Comparison of ENCODE assay signal across 8 cellular contexts in genomic region chr11:45848654-45849081, GRCh38. TPM values are rescaled to one million over a fixed set of nuclear protein-coding genes. Genes with fewer than 3 reads are reported as not detected.
DNase-seq lines count a peak whose midpoint lies in the region; ATAC-seq, FAIRE-seq and TF ChIP-seq lines count a peak whose summit lies in the region.

No MANE protein-coding gene starts in this region.

- H2AFZ ChIP-seq in PC-3 (ENCODE audit: low read length) (no peak overlapping the region), fibroblast of lung (ENCODE audit: low read length) (no peak overlapping the region)

- 28 to 38% (median 29%) methylated on average over 8 of the region's 8 CpGs for WGBS in psoas muscle, 3 donors

- CTCF ChIA-PET in Calu3 (lab: Charles Lee), result no interaction called here
- CTCF ChIA-PET in PC-3 (lab: Charles Lee), result interaction anchor here (0.6 kb wide), 1 partner anchor 45 kb away, joined by 7 read pairs; no protein-coding TSS in a partner anchor

- POLR2A ChIA-PET in PC-3 (lab: Charles Lee; ENCODE audit: unreplicated experiment), result no interaction called here

- no peaks in the 10 kb centered on the region for H3K9me3 ChIP-seq in PC-3 (ENCODE audit: low read length)
- no peaks in the 10 kb centered on the region for H3K9me3 ChIP-seq in fibroblast of lung (ENCODE audit: control insufficient read depth, insufficient read depth, low read depth, low read length)
- H3K9me3 ChIP-seq in psoas muscle, result no peaks in the 10 kb centered on the region

- H3K4me1 Mint-ChIP-seq in Calu3 (ENCODE audit: low read depth, unreplicated experiment), result peaks cover 22% of the 10 kb centered on the region

- BruUV-seq in Calu3 (replicated peaks; lab: Mats Ljungman, UMichigan), result no TSS peak
- no TSS peak for BruUV-seq in PC-3 (replicated peaks; lab: Mats Ljungman, UMichigan)

- DNase-seq in Calu3, result no peak
- peak; percentile 20 for DNase-seq in PC-3
- DNase-seq in fibroblast of lung (ENCODE audit: low read depth in 2 of 2), result no peak
- no peak for DNase-seq in psoas muscle
- no peak for DNase-seq in activated effector memory CD4-positive, alpha-beta T cell treated with anti-CD3 and anti-CD28 coated beads, Interleukin-2, amount 50 U/mL, for 16 hours
- no peak for DNase-seq in H54 (ENCODE audit: insufficient read length, low spot score)
- no peak for DNase-seq in ureter (ENCODE audit: low spot score)

- no peak for FAIRE-seq in H54 (lab: Jason Lieb, UNC)

- intact Hi-C loops in Calu3 (cut with micrococcal nuclease; ENCODE audit: unreplicated experiment), result loop anchor here (5.0 kb wide), 1 partner anchor 41 kb away; the partner anchor contains the start of gene SLC35C1
- intact Hi-C loops in PC-3 (cut with micrococcal nuclease), result no loop called here
- intact Hi-C loops in psoas muscle (cut with DNase I), result no loop called here

- H3K36me3 ChIP-seq in PC-3 (ENCODE audit: low read depth, low read length), result no peaks in the 10 kb centered on the region
- no peaks in the 10 kb centered on the region for H3K36me3 ChIP-seq in fibroblast of lung (ENCODE audit: control insufficient read depth, insufficient read depth, low read length)
- no peaks in the 10 kb centered on the region for H3K36me3 ChIP-seq in psoas muscle (ENCODE audit: insufficient read depth in 1 of 2, low read depth in 1 of 2)

- no peak overlapping the region for H3K27ac Mint-ChIP-seq in Calu3 (ENCODE audit: unreplicated experiment)

- ATAC-seq in PC-3 (peak; percentile 14), psoas muscle (no peak), GM18861 (IDR thresholded peaks at IDR 0.05; ENCODE audit: unreplicated experiment) (no peak)

- H3K4me1 ChIP-seq in PC-3 (ENCODE audit: insufficient read depth, low read length), result peaks cover 19% of the 10 kb centered on the region
- H3K4me1 ChIP-seq in fibroblast of lung (ENCODE audit: control insufficient read depth, extremely low read depth, insufficient read depth, low read length), result peaks cover 12% of the 10 kb centered on the region
- H3K4me1 ChIP-seq in psoas muscle, result peaks cover 62% of the 10 kb centered on the region

- H3K27me3 Mint-ChIP-seq in Calu3 (ENCODE audit: unreplicated experiment), result no peaks in the 10 kb centered on the region

- H3K27ac ChIP-seq in PC-3 (ENCODE audit: low read length) (no peak overlapping the region), fibroblast of lung (ENCODE audit: insufficient read depth, low read length) (peak overlapping the region; percentile 99), psoas muscle (peak overlapping the region; percentile 96)

- H3K4me2 ChIP-seq in PC-3 (ENCODE audit: low read length) (peak overlapping the region; percentile 93), fibroblast of lung (ENCODE audit: extremely low read depth, insufficient read depth, low read length) (peak overlapping the region; percentile 93)

- H3K9ac ChIP-seq in PC-3 (ENCODE audit: low read length) (peak overlapping the region; percentile 91; the same call in 1 of the 2 replicates), fibroblast of lung (ENCODE audit: insufficient read depth, low read length) (peak overlapping the region; percentile 34)

- H3F3A ChIP-seq in PC-3 (ENCODE audit: low read length, unreplicated experiment), result no peaks in the 10 kb centered on the region

- no peak for TF ChIP-seq POLR2A in H54 (IDR thresholded peaks at IDR 0.05; ENCODE audit: low read depth, low read length)

- peak overlapping the region; percentile 85 for H3K4me3 Mint-ChIP-seq in Calu3 (ENCODE audit: low read depth, unreplicated experiment)

- H3K79me2 ChIP-seq in PC-3 (ENCODE audit: low read length), result peaks cover 53% of the 10 kb centered on the region
- H3K79me2 ChIP-seq in fibroblast of lung (ENCODE audit: control insufficient read depth, insufficient read depth, low read length), result peaks cover 34% of the 10 kb centered on the region

- no peaks in the 10 kb centered on the region for H3K27me3 ChIP-seq in PC-3 (ENCODE audit: low read length)
- H3K27me3 ChIP-seq in fibroblast of lung (ENCODE audit: control insufficient read depth, insufficient read depth, low read length), result no peaks in the 10 kb centered on the region
- no peaks in the 10 kb centered on the region for H3K27me3 ChIP-seq in psoas muscle (ENCODE audit: insufficient read depth in 3 of 3, low read length in 2 of 3)

- H4K20me1 ChIP-seq in PC-3 (ENCODE audit: low read length) (peaks cover 11% of the 10 kb centered on the region), fibroblast of lung (ENCODE audit: control insufficient read depth, extremely low read depth, insufficient read depth, low read length) (no peaks in the 10 kb centered on the region)

- no peaks in the 10 kb centered on the region for H3K9me2 ChIP-seq in PC-3 (replicated peaks; ENCODE audit: low read length)

- H3K36me3 Mint-ChIP-seq in Calu3 (ENCODE audit: insufficient read depth, unreplicated experiment), result peaks cover 21% of the 10 kb centered on the region

- H3K9me3 Mint-ChIP-seq in Calu3 (ENCODE audit: low read depth, unreplicated experiment), result no peaks in the 10 kb centered on the region

- TF ChIP-seq CTCF in Calu3 (IDR thresholded peaks at IDR 0.05; ENCODE audit: unreplicated experiment) (no peak), PC-3 (conservative IDR thresholded peaks at IDR 0.05; ENCODE audit: low read depth, low read length) (no peak), fibroblast of lung (conservative IDR thresholded peaks at IDR 0.05 in 1 of 2, IDR thresholded peaks at IDR 0.05 in 1 of 2; ENCODE audit: low read depth in 1 of 2, low read length in 2 of 2) (no peak), psoas muscle (IDR thresholded peaks at IDR 0.05) (no peak)

- peak overlapping the region; percentile 94 for H3K4me3 ChIP-seq in PC-3 (ENCODE audit: low read length)
- H3K4me3 ChIP-seq in fibroblast of lung (replicated peaks in 1 of 4; ENCODE audit: control extremely low read depth in 1 of 4, insufficient read depth in 1 of 4, low read depth in 3 of 4, low read length in 4 of 4), result peak overlapping the region; percentile 77 to 95 (median 92)
- peak overlapping the region; percentile 97 for H3K4me3 ChIP-seq in psoas muscle

RNA-seq across cellular contexts. Expression of gene CRY2, which starts 1.4 kb away (rescaled TPM):
- 14.9 and 16.1 TPM in 2 replicates for total RNA-seq in Calu3 (2022)
- total RNA-seq in PC-3 (2014; rRNA removed), result 9.5 and 12.4 TPM in 2 replicates
- 17.5 and 21.5 TPM in 2 replicates for total RNA-seq in fibroblast of lung
- polyA plus RNA-seq in fibroblast of lung, result 8.3 and 8.4 TPM in 2 replicates
- polyA plus RNA-seq in fibroblast of lung (2012), result 7.2 and 8.0 TPM in 2 replicates
- polyA minus RNA-seq in fibroblast of lung (ENCODE audit: low replicate concordance), result 28.6 and 32.7 TPM in 2 replicates
- 10 to 100 TPM; 28.7 to 64.5 (median 45.5) TPM for total RNA-seq in psoas muscle
- 10 to 100 TPM; 15.4 to 30.7 (median 20.8) TPM for polyA plus RNA-seq in psoas muscle
- total RNA-seq in ureter, result 49.9 TPM

RNA-seq across cellular contexts. Expression of gene MAPK8IP1, which starts 36.8 kb away (rescaled TPM):
- total RNA-seq in Calu3 (2022) (4.1 and 4.9 TPM in 2 replicates), PC-3 (2014; rRNA removed) (7.1 and 10.5 TPM in 2 replicates), fibroblast of lung (6.6 and 7.4 TPM in 2 replicates), psoas muscle (1 to 10 TPM; 1.3 to 2.6 (median 2.0) TPM), ureter (7.2 TPM)
- polyA plus RNA-seq in fibroblast of lung (3.8 and 5.7 TPM in 2 replicates), psoas muscle (under 1 TPM; 0.53 to 1.00 (median 0.82) TPM)
- 7.5 and 11.3 TPM in 2 replicates for polyA plus RNA-seq in fibroblast of lung (2012)
- polyA minus RNA-seq in fibroblast of lung (ENCODE audit: low replicate concordance), result 13.4 and 17.1 TPM in 2 replicates

RNA-seq across cellular contexts. Expression of gene SLC35C1, which starts 43.7 kb away (rescaled TPM):
- total RNA-seq in Calu3 (2022) (18.1 and 20.5 TPM in 2 replicates), PC-3 (2014; rRNA removed) (9.5 and 13.5 TPM in 2 replicates), fibroblast of lung (10.4 and 11.8 TPM in 2 replicates), psoas muscle (1 to 10 TPM; 5.3 to 8.7 (median 6.9) TPM), ureter (30.4 TPM)
- polyA plus RNA-seq in fibroblast of lung (6.7 and 6.9 TPM in 2 replicates), psoas muscle (10 to 100 TPM in 2 of 3 donors, 1 to 10 TPM in 1; 6.7 to 11.8 (median 10.1) TPM)
- 23.8 TPM in 2 replicates for polyA plus RNA-seq in fibroblast of lung (2012)
- 24.0 and 26.9 TPM in 2 replicates for polyA minus RNA-seq in fibroblast of lung (ENCODE audit: low replicate concordance)

RNA-seq across cellular contexts. Expression of gene FREY1, which starts 58.4 kb away (rescaled TPM):
- 0.99 and 2.1 TPM in 2 replicates for total RNA-seq in Calu3 (2022)
- total RNA-seq in PC-3 (2014; rRNA removed), result 0.15 and 2.1 TPM in 2 replicates
- 0.77 and 0.83 TPM in 2 replicates for total RNA-seq in fibroblast of lung
- 0.11 TPM in 1 of 2 replicates, not detected in the other for polyA plus RNA-seq in fibroblast of lung
- not detected in 2 replicates for polyA plus RNA-seq in fibroblast of lung (2012)
- polyA minus RNA-seq in fibroblast of lung (ENCODE audit: low replicate concordance), result 0.79 TPM in 1 of 2 replicates, not detected in the other
- under 1 TPM in 2 of 4 donors, not detected in 2; 0.37 to 0.56 TPM for total RNA-seq in psoas muscle
- under 1 TPM in 1 of 3 donors, not detected in 2; 0.14 TPM for polyA plus RNA-seq in psoas muscle
- total RNA-seq in ureter, result 0.70 TPM
